22 cellular contexts compared by ENCODE assay signal in genomic region chr7:43763183-43763582, GRCh38. TPM values are rescaled to one million over a fixed set of nuclear protein-coding genes. Genes with fewer than 3 reads are reported as not detected.
DNase-seq lines count a peak whose midpoint lies in the region; ATAC-seq, FAIRE-seq and TF ChIP-seq lines count a peak whose summit lies in the region.
"Had no signal": no experiment of that assay in that cellular context is flagged by ENCODE, and none has a peak within 500 bp of the region (broad histone marks: within the 10 kb centered on the region; RNA-seq: fewer than 3 reads in every experiment).

No MANE protein-coding gene starts in this region.

- no peaks in the 10 kb centered on the region for H3K9me1 ChIP-seq in K562 (ENCODE audit: control insufficient read depth, insufficient read depth, low read length)

- no TSS peak for BruUV-seq in K562 (replicated peaks; lab: Mats Ljungman, UMichigan)

- H3K36me3 Mint-ChIP-seq in activated naive CD8-positive, alpha-beta T cell, result no peaks in the 10 kb centered on the region
- peaks cover 3% of the 10 kb centered on the region for H3K36me3 Mint-ChIP-seq in activated naive CD8-positive, alpha-beta T cell treated with anti-CD3 and anti-CD28 coated beads, Interleukin-2, amount 50 U/mL, for 24 hours (ENCODE audit: low read depth)

- peak; percentile 7 to 21 (median 14); a peak in 3 of 6 replicates for TF ChIP-seq CTCF in K562 (IDR thresholded peaks at IDR 0.05 in 2 of 3, conservative IDR thresholded peaks at IDR 0.05 in 1 of 3; ENCODE audit: insufficient read depth in 2 of 3, low read depth in 1 of 3, low read length in 3 of 3)
- TF ChIP-seq CTCF in transverse colon (IDR thresholded peaks at IDR 0.05), result no peak

- H4K8ac ChIP-seq in mesenchymal stem cell (ENCODE audit: low read length), result peak overlapping the region; percentile 80

- TF ChIP-seq POLR2A in K562 (conservative IDR thresholded peaks at IDR 0.05), result no peak
- no peak for TF ChIP-seq POLR2A in transverse colon (IDR thresholded peaks at IDR 0.05)

- no peaks in the 10 kb centered on the region for H3K27me3 Mint-ChIP-seq in activated naive CD8-positive, alpha-beta T cell
- H3K27me3 Mint-ChIP-seq in activated naive CD8-positive, alpha-beta T cell treated with anti-CD3 and anti-CD28 coated beads, Interleukin-2, amount 50 U/mL, for 24 hours, result no peaks in the 10 kb centered on the region
- H3K27me3 Mint-ChIP-seq: activated B cell treated with CpG ODN at 0.5 μM for 24 hours had no signal

- H3K27ac Mint-ChIP-seq in activated naive CD8-positive, alpha-beta T cell, result no peak overlapping the region
- H3K27ac Mint-ChIP-seq in activated naive CD8-positive, alpha-beta T cell treated with anti-CD3 and anti-CD28 coated beads, Interleukin-2, amount 50 U/mL, for 24 hours, result no peak overlapping the region
- H3K27ac Mint-ChIP-seq: activated B cell treated with CpG ODN at 0.5 μM for 24 hours; activated naive CD4-positive, alpha-beta T cell treated with anti-CD3 and anti-CD28 coated beads for 36 hours had no signal

- FAIRE-seq in K562 (lab: Jason Lieb, UNC), result no peak
- FAIRE-seq: endothelial cell of umbilical vein, keratinocyte had no signal

- peak overlapping the region; percentile 75 for H4K91ac ChIP-seq in mesenchymal stem cell (ENCODE audit: low read length)

- no peak for ATAC-seq in activated naive CD8-positive, alpha-beta T cell treated with anti-CD3 and anti-CD28 coated beads, Interleukin-2, amount 50 U/mL, for 24 hours
- ATAC-seq in K562 (no peak), Right ventricle myocardium inferior (no peak), GM18517 (IDR thresholded peaks at IDR 0.05; ENCODE audit: unreplicated experiment) (no peak)

- peak overlapping the region; percentile 42 for H3K4me3 Mint-ChIP-seq in activated naive CD8-positive, alpha-beta T cell
- no peak overlapping the region for H3K4me3 Mint-ChIP-seq in activated naive CD8-positive, alpha-beta T cell treated with anti-CD3 and anti-CD28 coated beads, Interleukin-2, amount 50 U/mL, for 24 hours

- WGBS in K562 (ENCODE audit: insufficient coverage, low coverage, missing lambda C conversion rate), result 66% methylated on average over 2 of the region's 3 CpGs
- 65% methylated on average over 3 of the region's 3 CpGs for WGBS in mesenchymal stem cell
- WGBS in transverse colon (ENCODE audit: low coverage in 1 of 2), 2 donors, result 93% methylated on average over 3 of the region's 3 CpGs; no CpG with 5 or more reads in 1 of the 2 donors

- peak overlapping the region in 1 of 2 experiments; percentile 66; a peak in 2 of 4 replicates for H3K9ac ChIP-seq in K562 (ENCODE audit: insufficient read depth in 1 of 2, low read depth in 2 of 2, low read length in 2 of 2)
- no peak overlapping the region for H3K9ac ChIP-seq in mesenchymal stem cell (ENCODE audit: low read length)

- CTCF ChIA-PET in K562 (lab: Yijun Ruan, JAX; ENCODE audit: low intra/inter-chr PET ratio), result interaction anchor here (1.0 kb wide), 1 partner anchor 75 kb away, joined by 3 read pairs; no protein-coding TSS in a partner anchor

- H3K4me3 ChIP-seq in K562 (no peak overlapping the region), mesenchymal stem cell (ENCODE audit: insufficient read depth in 1 of 2, low read depth in 1 of 2, low read length in 2 of 2) (no peak overlapping the region), transverse colon (no peak overlapping the region)
- H3K4me3 ChIP-seq: cardiac muscle cell had no signal

- no peaks in the 10 kb centered on the region for H3K9me3 Mint-ChIP-seq in activated naive CD8-positive, alpha-beta T cell (ENCODE audit: low read depth)
- no peaks in the 10 kb centered on the region for H3K9me3 Mint-ChIP-seq in activated naive CD8-positive, alpha-beta T cell treated with anti-CD3 and anti-CD28 coated beads, Interleukin-2, amount 50 U/mL, for 24 hours
- H3K9me3 Mint-ChIP-seq: activated B cell treated with CpG ODN at 0.5 μM for 24 hours; activated naive CD4-positive, alpha-beta T cell treated with anti-CD3 and anti-CD28 coated beads for 36 hours had no signal

- H3K23ac ChIP-seq in mesenchymal stem cell (ENCODE audit: low read length in 2 of 2), result no peak overlapping the region

- H3K4me1 ChIP-seq in K562 (replicated peaks in 1 of 2; ENCODE audit: control insufficient read depth in 2 of 2, insufficient read depth in 2 of 2, low read length in 2 of 2), result peaks cover 32 to 54% of the 10 kb centered on the region in 2 experiments
- H3K4me1 ChIP-seq in mesenchymal stem cell (ENCODE audit: control insufficient read depth, insufficient read depth, low read depth, low read length), result peaks cover 13% of the 10 kb centered on the region
- H3K4me1 ChIP-seq in transverse colon, result peaks cover 4 to 29% (median 14%) of the 10 kb centered on the region in 4 donors

- peak overlapping the region; percentile 67 for H2BK15ac ChIP-seq in mesenchymal stem cell (ENCODE audit: low read depth, poor library complexity, severe bottlenecking)

- H3K27ac ChIP-seq in K562 (ENCODE audit: extremely low read depth, low read depth, low read length) (no peak overlapping the region), mesenchymal stem cell (ENCODE audit: low read length, poor library complexity, severe bottlenecking) (no peak overlapping the region), transverse colon (peak overlapping the region in 1 of 4 donors; percentile 40)
- H3K27ac ChIP-seq: cardiac muscle cell had no signal

- DNase-seq in activated naive CD8-positive, alpha-beta T cell treated with anti-CD3 and anti-CD28 coated beads, Interleukin-2, amount 50 U/mL, for 24 hours, result no peak
- DNase-seq in K562 (ENCODE audit: extremely low read depth in 1 of 4, low spot score in 3 of 4) (no peak), mesenchymal stem cell (no peak), transverse colon (no peak), Right ventricle myocardium inferior (ENCODE audit: missing footprints) (no peak), dedifferentiated amniotic fluid mesenchymal stem cell (ENCODE audit: extremely low spot score) (no peak)
- DNase-seq: ACHN; activated B cell treated with CpG ODN at 0.5 μM for 24 hours; activated CD8-positive, alpha-beta memory T cell treated with anti-CD3 and anti-CD28 coated beads, Interleukin-2, amount 50 U/mL, for 4 hours; activated naive CD4-positive, alpha-beta T cell treated with anti-CD3 and anti-CD28 coated beads for 36 hours; GF-D8; GOT3; KG1; NCI-H146; NCI-H446 treated with DMSO at 0.1 percent for 48 hours; retina; stimulated activated CD4-positive, alpha-beta T cell treated with anti-CD3 and anti-CD28 coated beads, Interleukin-1b, Interleukin-23, amount 100 ng/mL, for 48 hours had no signal

- TF ChIP-seq RAD21 in K562 (CRISPR knock-in tag; conservative IDR thresholded peaks at IDR 0.05 in 1 of 2, IDR thresholded peaks at IDR 0.05 in 1 of 2), result no peak

- H2AFZ ChIP-seq in K562 (ENCODE audit: low read depth, low read length), result no peak overlapping the region
- H2AFZ ChIP-seq in mesenchymal stem cell (ENCODE audit: low read depth, low read length), result no peak overlapping the region

- H3K4me1 Mint-ChIP-seq in activated naive CD8-positive, alpha-beta T cell (ENCODE audit: low read depth), result peaks cover 44% of the 10 kb centered on the region
- H3K4me1 Mint-ChIP-seq in activated naive CD8-positive, alpha-beta T cell treated with anti-CD3 and anti-CD28 coated beads, Interleukin-2, amount 50 U/mL, for 24 hours, result peaks cover 41% of the 10 kb centered on the region

- TF ChIP-seq EP300 in K562 (IDR thresholded peaks at IDR 0.05; ENCODE audit: low read length) (no peak), transverse colon (IDR thresholded peaks at IDR 0.05; ENCODE audit: low read depth) (no peak)

- H2BK5ac ChIP-seq in mesenchymal stem cell (ENCODE audit: low read depth, low read length, poor library complexity, severe bottlenecking), result no peak overlapping the region

- H2BK12ac ChIP-seq in mesenchymal stem cell (ENCODE audit: low read length in 2 of 2), result peak overlapping the region in 1 of 2 experiments; percentile 77

- peak overlapping the region in 1 of 2 experiments; percentile 24 for H3K4ac ChIP-seq in mesenchymal stem cell (ENCODE audit: low read depth in 1 of 2, low read length in 2 of 2)

- no peaks in the 10 kb centered on the region for H3K27me3 ChIP-seq in K562 (ENCODE audit: control insufficient read depth in 2 of 2, insufficient read depth in 2 of 2, low read length in 2 of 2)
- H3K27me3 ChIP-seq in mesenchymal stem cell (ENCODE audit: control insufficient read depth in 1 of 2, insufficient read depth in 1 of 2, low read length in 2 of 2), result no peaks in the 10 kb centered on the region
- no peaks in the 10 kb centered on the region for H3K27me3 ChIP-seq in transverse colon
- H3K27me3 ChIP-seq: cardiac muscle cell had no signal

- H2BK120ac ChIP-seq in mesenchymal stem cell (ENCODE audit: low read depth, low read length), result no peak overlapping the region

- H3K36me3 ChIP-seq in K562 (ENCODE audit: control insufficient read depth, insufficient read depth, low read length) (no peaks in the 10 kb centered on the region; the same call in 2 of the 3 replicates), mesenchymal stem cell (ENCODE audit: control insufficient read depth in 1 of 2, insufficient read depth in 2 of 2, low read depth in 1 of 2, low read length in 2 of 2) (peaks cover under 1 to 20% of the 10 kb centered on the region in 2 experiments), transverse colon (no peaks in the 10 kb centered on the region)
- H3K36me3 ChIP-seq: cardiac muscle cell had no signal

- H3K4me2 ChIP-seq in K562 (ENCODE audit: insufficient read depth, low read length), result no peak overlapping the region
- no peak overlapping the region for H3K4me2 ChIP-seq in mesenchymal stem cell (ENCODE audit: low read length, poor library complexity, severe bottlenecking)

- 0 out of 2 replicates have a peak, but pooled peaks cover 3% of the 10 kb centered on the region for H4K20me1 ChIP-seq in K562 (replicated peaks; ENCODE audit: control insufficient read depth, insufficient read depth, low read length)

- peaks cover 21% of the 10 kb centered on the region for H3K79me1 ChIP-seq in mesenchymal stem cell (replicated peaks; ENCODE audit: low read length, poor library complexity, severe bottlenecking)

- no peak overlapping the region for H2AK5ac ChIP-seq in mesenchymal stem cell (ENCODE audit: low read length, severe bottlenecking)

- intact Hi-C loops in K562 (cut with micrococcal nuclease) (loop anchor here (5.0 kb wide), 1 partner anchor 34 kb away; no protein-coding TSS in a partner anchor), transverse colon (cut with DNase I; ENCODE audit: low total_unique reads) (loop anchor here (10.0 kb wide), 1 partner anchor 52 kb away; no protein-coding TSS in a partner anchor), Right ventricle myocardium inferior (cut with DNase I) (no loop called here)

- POLR2A ChIA-PET in K562 (lab: Yijun Ruan, JAX), result interaction anchor here (1.4 kb wide), 1 partner anchor 27 kb away, joined by 3 read pairs; no protein-coding TSS in a partner anchor

- H3K79me2 ChIP-seq in K562 (ENCODE audit: control insufficient read depth, insufficient read depth, low read length), result peaks cover 78% of the 10 kb centered on the region

- in situ Hi-C loops in K562 (cut with MboI) (no loop called here), transverse colon (cut with MboI; ENCODE audit: low pct_ligation_motif_present in 1 of 4, low pct_unique_long_range_greater_than_20kb in 1 of 4, low sequenced_read_pairs in 3 of 4) (no loop called here)

- H3K9me3 ChIP-seq in K562 (replicated peaks; ENCODE audit: control insufficient read depth, insufficient read depth, low read depth, low read length) (no peaks in the 10 kb centered on the region), mesenchymal stem cell (ENCODE audit: control insufficient read depth, low read length) (no peaks in the 10 kb centered on the region), transverse colon (no peaks in the 10 kb centered on the region)

- peak overlapping the region; percentile 13 to 62 for H3K18ac ChIP-seq in mesenchymal stem cell (ENCODE audit: low read depth in 1 of 2, low read length in 2 of 2)

- H3K14ac ChIP-seq in mesenchymal stem cell (ENCODE audit: low read length in 2 of 2), result no peak overlapping the region

RNA-seq across cellular contexts. Expression of gene BLVRA, which starts 4.7 kb away (rescaled TPM):
- total RNA-seq in K562 (2011; cell fraction: chromatin; rRNA removed; ENCODE audit: low replicate concordance), result 13.8 and 14.5 TPM in 2 replicates
- total RNA-seq in K562 (2011; cell fraction: nucleolus; rRNA removed), result 9.5 and 15.5 TPM in 2 replicates
- 13.6 and 14.7 TPM in 2 replicates for total RNA-seq in K562 (2011; cell fraction: nucleoplasm; rRNA removed)
- 48.2 and 59.6 TPM in 2 replicates for total RNA-seq in K562 (2014; rRNA removed)
- 54.4 and 54.8 TPM in 2 replicates for total RNA-seq in K562 (2014; rRNA removed; fragmentation: Illumina TruSeq; extraction: Trizol)
- 48.3 and 48.5 TPM in 2 replicates for total RNA-seq in K562 (2015; rRNA removed; fragmentation: Illumina TruSeq; extraction: Trizol)
- 50.9 and 56.6 TPM in 2 replicates for total RNA-seq in K562 (2021)
- polyA plus RNA-seq in K562 (2011; rRNA removed), result 52.5 and 61.5 TPM in 2 replicates
- polyA plus RNA-seq in K562 (2011; cell fraction: cytosol; rRNA removed), result 29.0 and 42.5 TPM in 2 replicates
- polyA plus RNA-seq in K562 (2011; cell fraction: nucleus; rRNA removed), result 11.2 and 19.2 TPM in 2 replicates
- polyA plus RNA-seq in K562 (2012), result 79.1 and 113 TPM in 2 replicates
- polyA plus RNA-seq in K562 (2014; fragmentation: Illumina TruSeq; extraction: Trizol), result 64.2 and 69.0 TPM in 2 replicates
- polyA plus RNA-seq in K562 (2014; fragmentation: Nextera tagmentation; extraction: Ambion mirVana), result 100 to 1,000 TPM; 125 to 147 TPM
- 77.7 and 79.7 TPM in 2 replicates for polyA plus RNA-seq in K562 (2014; rRNA removed)
- 36.3 and 37.4 TPM in 2 replicates for polyA minus RNA-seq in K562 (2011; rRNA and poly(A)+ RNA removed)
- 20.9 and 23.4 TPM in 2 replicates for polyA minus RNA-seq in K562 (2011; cell fraction: cytosol; rRNA and poly(A)+ RNA removed)
- 6.1 and 10.4 TPM in 2 replicates for polyA minus RNA-seq in K562 (2011; cell fraction: nucleus; rRNA and poly(A)+ RNA removed)
- 66.7 TPM for polyA plus RNA-seq in mesenchymal stem cell (2013, experiment 1 of 2)
- 67.2 TPM for polyA plus RNA-seq in mesenchymal stem cell (2013, experiment 2 of 2)
- 100 to 1,000 TPM in 1 of 4 donors, 10 to 100 TPM in 2, 1 to 10 TPM in 1; 1.5 to 119 (median 15.9) TPM for total RNA-seq in transverse colon
- 45.7 TPM for total RNA-seq in Right ventricle myocardium inferior

RNA-seq across cellular contexts. Expression of gene COA1, which starts 33.9 kb away (rescaled TPM):
- 181 and 261 TPM in 2 replicates for total RNA-seq in K562 (2011; cell fraction: chromatin; rRNA removed; ENCODE audit: low replicate concordance)
- total RNA-seq in K562 (2011; cell fraction: nucleolus; rRNA removed), result 81.2 and 117 TPM in 2 replicates
- total RNA-seq in K562 (2011; cell fraction: nucleoplasm; rRNA removed), result 236 and 385 TPM in 2 replicates
- total RNA-seq in K562 (2014; rRNA removed) (105 and 109 TPM in 2 replicates), K562 (2014; rRNA removed; fragmentation: Illumina TruSeq; extraction: Trizol) (197 TPM in 2 replicates), K562 (2015; rRNA removed; fragmentation: Illumina TruSeq; extraction: Trizol) (130 and 143 TPM in 2 replicates), K562 (2021) (137 and 149 TPM in 2 replicates), transverse colon (10 to 100 TPM; 31.8 to 53.2 (median 39.8) TPM), Right ventricle myocardium inferior (66.7 TPM)
- polyA plus RNA-seq in K562 (2011; rRNA removed) (98.9 and 105 TPM in 2 replicates), K562 (2014; fragmentation: Illumina TruSeq; extraction: Trizol) (190 and 215 TPM in 2 replicates), K562 (2014; fragmentation: Nextera tagmentation; extraction: Ambion mirVana) (100 to 1,000 TPM; 432 to 463 TPM), K562 (2014; rRNA removed) (181 and 203 TPM in 2 replicates)
- 79.1 and 145 TPM in 2 replicates for polyA plus RNA-seq in K562 (2011; cell fraction: cytosol; rRNA removed)
- 90.7 and 107 TPM in 2 replicates for polyA plus RNA-seq in K562 (2011; cell fraction: nucleus; rRNA removed)
- polyA plus RNA-seq in K562 (2012), result 163 and 167 TPM in 2 replicates
- 110 and 121 TPM in 2 replicates for polyA minus RNA-seq in K562 (2011; rRNA and poly(A)+ RNA removed)
- polyA minus RNA-seq in K562 (2011; cell fraction: cytosol; rRNA and poly(A)+ RNA removed), result 39.2 and 42.5 TPM in 2 replicates
- polyA minus RNA-seq in K562 (2011; cell fraction: nucleus; rRNA and poly(A)+ RNA removed), result 60.6 and 89.1 TPM in 2 replicates
- polyA plus RNA-seq in mesenchymal stem cell (2013, experiment 1 of 2), result 53.6 TPM
- polyA plus RNA-seq in mesenchymal stem cell (2013, experiment 2 of 2), result 55.1 TPM

Comparison
In these comparisons a context has a peak if more than half of its experiments do, and no peak if none do; other contexts are left out.
1. CTCF ChIP-seq: peak in K562 (3 of 3); none in transverse colon (0 of 5).